ENCODE assay signal across 8 cellular contexts in genomic region chr3:171704002-171704401, GRCh38.
DNase-seq lines count a peak whose midpoint lies in the region; ATAC-seq, FAIRE-seq and TF ChIP-seq lines count a peak whose summit lies in the region.

No MANE protein-coding gene starts in this region.

- H3K27ac Mint-ChIP-seq in activated CD8-positive, alpha-beta T cell treated with anti-CD3 and anti-CD28 coated beads, Interleukin-2, amount 10 ng/mL, durations not matched to agents 7 days and 5 days = no peak overlapping the region

- peak; percentile 61 for DNase-seq in A172 (ENCODE audit: low spot score)
- DNase-seq in NB4 (ENCODE audit: low read depth) = peak; percentile 37
- DNase-seq in activated CD8-positive, alpha-beta T cell treated with anti-CD3 and anti-CD28 coated beads, Interleukin-2, amount 10 ng/mL, durations not matched to agents 7 days and 5 days = peak; percentile 24
- DNase-seq in keratinocyte (ENCODE audit: low read depth, low spot score) = peak; percentile 5

- H3K36me3 Mint-ChIP-seq in activated CD8-positive, alpha-beta T cell treated with anti-CD3 and anti-CD28 coated beads, Interleukin-2, amount 10 ng/mL, durations not matched to agents 7 days and 5 days (ENCODE audit: low read depth) = no peaks in the 10 kb centered on the region

- H3K4me1 Mint-ChIP-seq in activated CD8-positive, alpha-beta T cell treated with anti-CD3 and anti-CD28 coated beads, Interleukin-2, amount 10 ng/mL, durations not matched to agents 7 days and 5 days (ENCODE audit: low read depth) = no peaks in the 10 kb centered on the region

- no peak for TF ChIP-seq POLR2A in NB4 (IDR thresholded peaks at IDR 0.05; ENCODE audit: extremely low read depth, insufficient read length)

- POLR2A ChIA-PET in activated CD8-positive, alpha-beta T cell treated with anti-CD3 and anti-CD28 coated beads, Interleukin-2, amount 10 ng/mL, durations not matched to agents 7 days and 5 days (lab: Charles Lee) = no interaction called here

- no peaks in the 10 kb centered on the region for H3K9me1 ChIP-seq in keratinocyte (ENCODE audit: control insufficient read depth, extremely low read depth, insufficient read depth, low read length)

- peaks cover 9% of the 10 kb centered on the region for H3K27me3 Mint-ChIP-seq in activated CD8-positive, alpha-beta T cell treated with anti-CD3 and anti-CD28 coated beads, Interleukin-2, amount 10 ng/mL, durations not matched to agents 7 days and 5 days (ENCODE audit: low read depth)

- H3K4me1 ChIP-seq in keratinocyte (ENCODE audit: control insufficient read depth, extremely low read depth, insufficient read depth, low read length) = no peaks in the 10 kb centered on the region

- H3K27ac ChIP-seq in keratinocyte (ENCODE audit: control insufficient read depth, insufficient read depth, low read length) = no peak overlapping the region

- no peak for ATAC-seq in activated CD8-positive, alpha-beta T cell treated with anti-CD3 and anti-CD28 coated beads, Interleukin-2, amount 10 ng/mL, durations not matched to agents 7 days and 5 days
- ATAC-seq in HG03108 (IDR thresholded peaks at IDR 0.05; ENCODE audit: unreplicated experiment) = no peak
- no peak for ATAC-seq in HG03039 (IDR thresholded peaks at IDR 0.05; ENCODE audit: unreplicated experiment)
- no peak for ATAC-seq in HG02642 (IDR thresholded peaks at IDR 0.05; ENCODE audit: poor library complexity, unreplicated experiment)

- CTCF ChIA-PET in activated CD8-positive, alpha-beta T cell treated with anti-CD3 and anti-CD28 coated beads, Interleukin-2, amount 10 ng/mL, durations not matched to agents 7 days and 5 days (lab: Charles Lee) = interaction anchor here (1.4 kb wide), 1 partner anchor 68 kb away, joined by 6 read pairs; no protein-coding TSS in a partner anchor

- no peaks in the 10 kb centered on the region for H3K27me3 ChIP-seq in keratinocyte (ENCODE audit: control insufficient read depth, extremely low read depth, insufficient read depth, low read length)

- TF ChIP-seq CTCF in NB4 (IDR thresholded peaks at IDR 0.05; ENCODE audit: low read depth, low read length) (peak; percentile 41), keratinocyte (optimal IDR thresholded peaks at IDR 0.05 in 1 of 3, IDR thresholded peaks at IDR 0.05 in 1 of 3, conservative IDR thresholded peaks at IDR 0.05 in 1 of 3; ENCODE audit: extremely low read depth in 1 of 3, insufficient read depth in 2 of 3, low read length in 3 of 3) (peak; percentile 71 to 77 (median 71))

- no peak overlapping the region for H3K4me3 Mint-ChIP-seq in activated CD8-positive, alpha-beta T cell treated with anti-CD3 and anti-CD28 coated beads, Interleukin-2, amount 10 ng/mL, durations not matched to agents 7 days and 5 days

- no peak overlapping the region for H3K4me2 ChIP-seq in keratinocyte (ENCODE audit: control insufficient read depth, extremely low read depth, insufficient read depth, low read depth, low read length)

- H3K9ac ChIP-seq in keratinocyte (ENCODE audit: control insufficient read depth, extremely low read depth, insufficient read depth, low read length) = no peak overlapping the region

- H2AFZ ChIP-seq in keratinocyte (ENCODE audit: control insufficient read depth, low read length) = no peak overlapping the region

- dilution Hi-C loops in keratinocyte (cut with MboI; ENCODE audit: extremely low pct_ligation_motif_present, low sequenced_read_pairs) = no loop called here

- H3K9me3 ChIP-seq in keratinocyte (ENCODE audit: control insufficient read depth, low read depth, low read length) = no peaks in the 10 kb centered on the region

- H3K9me3 Mint-ChIP-seq in activated CD8-positive, alpha-beta T cell treated with anti-CD3 and anti-CD28 coated beads, Interleukin-2, amount 10 ng/mL, durations not matched to agents 7 days and 5 days (ENCODE audit: insufficient read depth) = peaks cover 2% of the 10 kb centered on the region

- H3K4me3 ChIP-seq in NB4 (ENCODE audit: low read depth, low read length) (no peak overlapping the region), keratinocyte (ENCODE audit: control insufficient read depth in 2 of 3, extremely low read depth in 1 of 3, insufficient read depth in 2 of 3, low read depth in 1 of 3, low read length in 3 of 3) (no peak overlapping the region)

- H4K20me1 ChIP-seq in keratinocyte (ENCODE audit: control insufficient read depth, extremely low read depth, insufficient read depth, low read length) = no peaks in the 10 kb centered on the region

- no peaks in the 10 kb centered on the region for H3K79me2 ChIP-seq in keratinocyte (ENCODE audit: control insufficient read depth, insufficient read depth, low read length)

- FAIRE-seq in G401.6 (lab: Jason Lieb, UNC) (peak; percentile 15), keratinocyte (lab: Jason Lieb, UNC) (peak; percentile 96)

- no peaks in the 10 kb centered on the region for H3K36me3 ChIP-seq in keratinocyte (ENCODE audit: control insufficient read depth in 2 of 2, extremely low read depth in 1 of 2, insufficient read depth in 2 of 2, low read length in 2 of 2)

Comparison
In these comparisons a context has a peak if more than half of its experiments do, and no peak if none do; other contexts are left out.
1. DNase-seq: peak in every context shown above with its lines; median percentile 61 in A172; 37 in NB4; 24 in activated CD8-positive, alpha-beta T cell treated with anti-CD3 and anti-CD28 coated beads, Interleukin-2, amount 10 ng/mL, durations not matched to agents 7 days and 5 days; 5 in keratinocyte.